ENCODE assay signal across 41 cellular contexts in genomic region chr2:178350051-178350450, GRCh38.
"Had no signal": no experiment of that assay in that cellular context is flagged by ENCODE, and none has a peak within 500 bp of the region (broad histone marks: within the 10 kb centered on the region; RNA-seq: fewer than 3 reads in every experiment).

No MANE protein-coding gene starts in this region.

- H3K36me3 Mint-ChIP-seq: activated naive CD4-positive, alpha-beta T cell treated with anti-CD3 and anti-CD28 coated beads, Interleukin-2, amount 10 ng/mL, durations not matched to agents 7 days and 5 days; activated naive CD4-positive, alpha-beta T cell treated with anti-CD3 and anti-CD28 coated beads, Interleukin-2, amount 50 U/mL, for 24 hours; activated naive CD8-positive, alpha-beta T cell treated with anti-CD3 and anti-CD28 coated beads for 36 hours; activated naive CD8-positive, alpha-beta T cell treated with anti-CD3 and anti-CD28 coated beads, Interleukin-2, amount 10 ng/mL, durations not matched to agents 7 days and 5 days had no signal

- H3K4me1 Mint-ChIP-seq: activated naive CD4-positive, alpha-beta T cell treated with anti-CD3 and anti-CD28 coated beads, Interleukin-2, amount 10 ng/mL, durations not matched to agents 7 days and 5 days; activated naive CD4-positive, alpha-beta T cell treated with anti-CD3 and anti-CD28 coated beads, Interleukin-2, amount 50 U/mL, for 24 hours; activated naive CD8-positive, alpha-beta T cell treated with anti-CD3 and anti-CD28 coated beads for 36 hours; activated naive CD8-positive, alpha-beta T cell treated with anti-CD3 and anti-CD28 coated beads, Interleukin-2, amount 10 ng/mL, durations not matched to agents 7 days and 5 days; activated naive CD8-positive, alpha-beta T cell treated with anti-CD3 and anti-CD28 coated beads, Interleukin-2, amount 50 U/mL, for 24 hours; activated T-helper 17 cell treated with anti-CD3 and anti-CD28 coated beads, Interleukin-2, amount 50 U/mL, for 72 hours; brain; central memory CD8-positive, alpha-beta T cell had no signal

- H3K9me3 ChIP-seq: adrenal gland, body of pancreas, breast epithelium had no signal

- H3K27ac Mint-ChIP-seq: activated naive CD4-positive, alpha-beta T cell treated with anti-CD3 and anti-CD28 coated beads for 36 hours; activated naive CD4-positive, alpha-beta T cell treated with anti-CD3 and anti-CD28 coated beads, Interleukin-2, amount 10 ng/mL, durations not matched to agents 7 days and 5 days; activated naive CD4-positive, alpha-beta T cell treated with anti-CD3 and anti-CD28 coated beads, Interleukin-2, amount 50 U/mL, for 24 hours; activated naive CD4-positive, alpha-beta T cell treated with anti-CD3 and anti-CD28 coated beads, Interleukin-2, amount 50 U/mL, for 72 hours; activated naive CD8-positive, alpha-beta T cell; activated naive CD8-positive, alpha-beta T cell treated with anti-CD3 and anti-CD28 coated beads for 36 hours; activated naive CD8-positive, alpha-beta T cell treated with anti-CD3 and anti-CD28 coated beads, Interleukin-2, amount 10 ng/mL, durations not matched to agents 7 days and 5 days; activated naive CD8-positive, alpha-beta T cell treated with anti-CD3 and anti-CD28 coated beads, Interleukin-2, amount 50 U/mL, for 24 hours; activated T-cell treated with anti-CD3 and anti-CD28 coated beads, Interleukin-2, amount 50 U/mL, for 24 hours; activated T-cell treated with anti-CD3 and anti-CD28 coated beads, Interleukin-2, amount 50 U/mL, for 72 hours; activated T-helper 1 cell treated with anti-CD3 and anti-CD28 coated beads, Interleukin-12 subunit alpha, Interleukin-12 subunit beta, Interleukin-2, Interleukin-4 antibody, amounts not matched to agents 30 ng/mL and 10 ng/mL and 1 ng/mL, durations not matched to agents 14 hours and 24 hours and 36 hours; activated T-helper 17 cell treated with anti-CD3 and anti-CD28 coated beads, Interleukin-2, amount 50 U/mL, for 72 hours; activated T-helper 2 cell treated with anti-CD3 and anti-CD28 coated beads, Interferon-gamma antibody, Interleukin-2, Interleukin-4, amounts not matched to agents 10 μg/mL and 5 μg/mL and 100 μg/mL, durations not matched to agents 14 hours and 24 hours and 36 hours; brain had no signal

- FAIRE-seq: astrocyte, bronchial epithelial cell had no signal

- H3K27ac ChIP-seq: adrenal gland, ascending aorta, body of pancreas, brain microvascular endothelial cell, breast epithelium, cardiac muscle cell had no signal

- H3K27me3 ChIP-seq: adrenal gland, ascending aorta, body of pancreas, brain microvascular endothelial cell, breast epithelium, cardiac muscle cell had no signal

- DNase-seq: activated effector memory CD4-positive, alpha-beta T cell treated with anti-CD3 and anti-CD28 coated beads, Interleukin-2, amount 50 U/mL, for 16 hours; activated effector memory CD4-positive, alpha-beta T cell treated with Interleukin-2 at 50 U/mL for 16 hours; activated gamma-delta T cell; activated gamma-delta T cell treated with Interleukin-2 at 50 U/mL for 16 hours; activated naive CD4-positive, alpha-beta T cell; activated naive CD4-positive, alpha-beta T cell treated with anti-CD3 and anti-CD28 coated beads for 36 hours; activated naive CD4-positive, alpha-beta T cell treated with anti-CD3 and anti-CD28 coated beads, Interleukin-2, amount 10 ng/mL, durations not matched to agents 7 days and 5 days; activated naive CD4-positive, alpha-beta T cell treated with anti-CD3 and anti-CD28 coated beads, Interleukin-2, amount 50 U/mL, for 16 hours; activated naive CD4-positive, alpha-beta T cell treated with Interleukin-2 at 50 U/mL for 16 hours; activated naive CD8-positive, alpha-beta T cell treated with anti-CD3 and anti-CD28 coated beads for 36 hours; activated naive CD8-positive, alpha-beta T cell treated with anti-CD3 and anti-CD28 coated beads, Interleukin-2, amount 10 ng/mL, durations not matched to agents 7 days and 5 days; activated naive CD8-positive, alpha-beta T cell treated with anti-CD3 and anti-CD28 coated beads, Interleukin-2, amount 50 U/mL, for 24 hours; activated T-cell treated with anti-CD3 and anti-CD28 coated beads for 4 hours; activated T-cell treated with anti-CD3 and anti-CD28 coated beads, Interleukin-2, amount 50 U/mL, for 1 hour; activated T-cell treated with anti-CD3 and anti-CD28 coated beads, Interleukin-2, amount 50 U/mL, for 24 hours; activated T-cell treated with anti-CD3 and anti-CD28 coated beads, Interleukin-2, amount 50 U/mL, for 4 hours; activated T-cell treated with anti-CD3 and anti-CD28 coated beads, Interleukin-2, amount 50 U/mL, for 48 hours; activated T-cell treated with anti-CD3 and anti-CD28 coated beads, Interleukin-2, amount 50 U/mL, for 72 hours; adrenal gland; amniotic stem cell; amygdala; anterior cingulate cortex; aorta; body of pancreas; brain microvascular endothelial cell; caudate nucleus; central memory CD4-positive, alpha-beta T cell; cerebellar nuclear complex had no signal

- H3K4me1 ChIP-seq: adrenal gland, ascending aorta, body of pancreas, breast epithelium had no signal

- H3K4me3 ChIP-seq: adrenal gland, ascending aorta, body of pancreas, breast epithelium, cardiac muscle cell had no signal

- H3K36me3 ChIP-seq: adrenal gland, ascending aorta, brain microvascular endothelial cell, breast epithelium, cardiac muscle cell had no signal

- H3K9me3 Mint-ChIP-seq: activated naive CD8-positive, alpha-beta T cell treated with anti-CD3 and anti-CD28 coated beads, Interleukin-2, amount 10 ng/mL, durations not matched to agents 7 days and 5 days; activated T-helper 1 cell treated with anti-CD3 and anti-CD28 coated beads, Interleukin-12 subunit alpha, Interleukin-12 subunit beta, Interleukin-2, Interleukin-4 antibody, amounts not matched to agents 30 ng/mL and 10 ng/mL and 1 ng/mL, durations not matched to agents 14 hours and 24 hours and 36 hours; activated T-helper 17 cell treated with anti-CD3 and anti-CD28 coated beads, Interleukin-2, amount 50 U/mL, for 72 hours; activated T-helper 2 cell treated with anti-CD3 and anti-CD28 coated beads, Interferon-gamma antibody, Interleukin-2, Interleukin-4, amounts not matched to agents 10 μg/mL and 5 μg/mL and 100 μg/mL, durations not matched to agents 14 hours and 24 hours and 36 hours; central memory CD8-positive, alpha-beta T cell had no signal

- ATAC-seq: activated naive CD4-positive, alpha-beta T cell treated with anti-CD3 and anti-CD28 coated beads, Interleukin-2, amount 50 U/mL, for 72 hours; activated naive CD8-positive, alpha-beta T cell treated with anti-CD3 and anti-CD28 coated beads, Interleukin-2, amount 50 U/mL, for 24 hours; activated T-cell treated with anti-CD3 and anti-CD28 coated beads, Interleukin-2, amount 50 U/mL, for 4 hours; activated T-cell treated with anti-CD3 and anti-CD28 coated beads, Interleukin-2, amount 50 U/mL, for 72 hours; activated T-helper 17 cell treated with anti-CD3 and anti-CD28 coated beads, Interleukin-2, amount 50 U/mL, for 72 hours; body of pancreas had no signal

- H3K4me3 Mint-ChIP-seq: activated naive CD4-positive, alpha-beta T cell treated with anti-CD3 and anti-CD28 coated beads for 36 hours; activated naive CD4-positive, alpha-beta T cell treated with anti-CD3 and anti-CD28 coated beads, Interleukin-2, amount 10 ng/mL, durations not matched to agents 7 days and 5 days; activated naive CD4-positive, alpha-beta T cell treated with anti-CD3 and anti-CD28 coated beads, Interleukin-2, amount 50 U/mL, for 24 hours; activated naive CD8-positive, alpha-beta T cell; activated naive CD8-positive, alpha-beta T cell treated with anti-CD3 and anti-CD28 coated beads for 36 hours; activated naive CD8-positive, alpha-beta T cell treated with anti-CD3 and anti-CD28 coated beads, Interleukin-2, amount 10 ng/mL, durations not matched to agents 7 days and 5 days; activated naive CD8-positive, alpha-beta T cell treated with anti-CD3 and anti-CD28 coated beads, Interleukin-2, amount 50 U/mL, for 24 hours; activated T-cell treated with anti-CD3 and anti-CD28 coated beads, Interleukin-2, amount 50 U/mL, for 24 hours; activated T-cell treated with anti-CD3 and anti-CD28 coated beads, Interleukin-2, amount 50 U/mL, for 4 hours; activated T-cell treated with anti-CD3 and anti-CD28 coated beads, Interleukin-2, amount 50 U/mL, for 72 hours; activated T-helper 1 cell treated with anti-CD3 and anti-CD28 coated beads, Interleukin-12 subunit alpha, Interleukin-12 subunit beta, Interleukin-2, Interleukin-4 antibody, amounts not matched to agents 30 ng/mL and 10 ng/mL and 1 ng/mL, durations not matched to agents 14 hours and 24 hours and 36 hours; activated T-helper 17 cell treated with anti-CD3 and anti-CD28 coated beads, Interleukin-2, amount 50 U/mL, for 72 hours; brain; central memory CD8-positive, alpha-beta T cell had no signal
